Comparison of ENCODE assay signal across 15 cellular contexts in genomic region chr5:104540448-104540847, GRCh38.
DNase-seq lines count a peak whose midpoint lies in the region; ATAC-seq and TF ChIP-seq lines count a peak whose summit lies in the region.
"Had no signal": no experiment of that assay in that cellular context is flagged by ENCODE, and none has a peak within 500 bp of the region (broad histone marks: within the 10 kb centered on the region; RNA-seq: fewer than 3 reads in every experiment).

No MANE protein-coding gene starts in this region.

- peaks cover 17% of the 10 kb centered on the region for H3K4me1 Mint-ChIP-seq in chondrocyte (ENCODE audit: low read depth)
- H3K4me1 Mint-ChIP-seq in natural killer cell treated with Interleukin-12 subunit alpha and Interleukin-12 subunit beta and Interleukin-15 and Interleukin-18, amount 100 ng/mL, for 72 hours (ENCODE audit: low read depth in 2 of 2) = no peaks in the 10 kb centered on the region
- H3K4me1 Mint-ChIP-seq: IgD-negative memory B cell, neural progenitor cell had no signal

- H3K27ac Mint-ChIP-seq in chondrocyte (ENCODE audit: unreplicated experiment) = peak overlapping the region; percentile 67
- no peak overlapping the region for H3K27ac Mint-ChIP-seq in natural killer cell treated with Interleukin-12 subunit alpha and Interleukin-12 subunit beta and Interleukin-15 and Interleukin-18, amount 100 ng/mL, for 72 hours
- H3K27ac Mint-ChIP-seq: CD8-positive, alpha-beta T cell; IgD-negative memory B cell; neural progenitor cell; WTC11 had no signal

- no peak for TF ChIP-seq CTCF in chondrocyte (IDR thresholded peaks at IDR 0.05)

- H3K36me3 Mint-ChIP-seq in chondrocyte (ENCODE audit: low read depth) = no peaks in the 10 kb centered on the region
- no peaks in the 10 kb centered on the region for H3K36me3 Mint-ChIP-seq in natural killer cell treated with Interleukin-12 subunit alpha and Interleukin-12 subunit beta and Interleukin-15 and Interleukin-18, amount 100 ng/mL, for 72 hours
- H3K36me3 Mint-ChIP-seq: CD8-positive, alpha-beta T cell; IgD-negative memory B cell; neural progenitor cell had no signal

- DNase-seq in GM04504 (ENCODE audit: low read depth) = peak; percentile 23
- peak; percentile 17 for DNase-seq in NCI-H2171 (lab: John Stamatoyannopoulos, UW)
- DNase-seq in chondrocyte (ENCODE audit: low spot score) = no peak
- DNase-seq in non-pigmented ciliary epithelial cell (ENCODE audit: low read depth) = peak; percentile 23
- DNase-seq in natural killer cell treated with Interleukin-12 subunit alpha and Interleukin-12 subunit beta and Interleukin-15 and Interleukin-18, amount 100 ng/mL, for 72 hours (ENCODE audit: low spot score) = no peak
- no peak for DNase-seq in ecto neural progenitor cell (ENCODE audit: low spot score)
- DNase-seq: activated effector memory CD4-positive, alpha-beta T cell treated with Interleukin-2 at 50 U/mL for 16 hours; CD8-positive, alpha-beta T cell; effector CD8-positive, alpha-beta T cell; tibial artery had no signal

- no peaks in the 10 kb centered on the region for H3K9me3 Mint-ChIP-seq in chondrocyte (ENCODE audit: low read depth)
- peaks cover 13% of the 10 kb centered on the region for H3K9me3 Mint-ChIP-seq in natural killer cell treated with Interleukin-12 subunit alpha and Interleukin-12 subunit beta and Interleukin-15 and Interleukin-18, amount 100 ng/mL, for 72 hours
- H3K9me3 Mint-ChIP-seq: neural progenitor cell had no signal

- ATAC-seq in natural killer cell treated with Interleukin-12 subunit alpha and Interleukin-12 subunit beta and Interleukin-15 and Interleukin-18, amount 100 ng/mL, for 72 hours = no peak
- ATAC-seq in HG03378 (IDR thresholded peaks at IDR 0.05; ENCODE audit: unreplicated experiment) (no peak), GM21717 (IDR thresholded peaks at IDR 0.05; ENCODE audit: unreplicated experiment) (no peak)
- ATAC-seq: CD8-positive, alpha-beta T cell; WTC11 had no signal

- no peaks in the 10 kb centered on the region for H3K27me3 Mint-ChIP-seq in chondrocyte (ENCODE audit: low read depth)
- H3K27me3 Mint-ChIP-seq in natural killer cell treated with Interleukin-12 subunit alpha and Interleukin-12 subunit beta and Interleukin-15 and Interleukin-18, amount 100 ng/mL, for 72 hours = no peaks in the 10 kb centered on the region
- H3K27me3 Mint-ChIP-seq: IgD-negative memory B cell had no signal

- peak overlapping the region; percentile 2 for H3K4me3 Mint-ChIP-seq in chondrocyte (ENCODE audit: unreplicated experiment)
- no peak overlapping the region for H3K4me3 Mint-ChIP-seq in natural killer cell treated with Interleukin-12 subunit alpha and Interleukin-12 subunit beta and Interleukin-15 and Interleukin-18, amount 100 ng/mL, for 72 hours
- H3K4me3 Mint-ChIP-seq: CD8-positive, alpha-beta T cell; IgD-negative memory B cell; neural progenitor cell; WTC11 had no signal

Comparison
In these comparisons a context has a peak if more than half of its experiments do, and no peak if none do; other contexts are left out.
1. DNase-seq: peak in GM04504 (single experiment), NCI-H2171 (single experiment) and non-pigmented ciliary epithelial cell (single experiment); none in chondrocyte (single experiment), natural killer cell treated with Interleukin-12 subunit alpha and Interleukin-12 subunit beta and Interleukin-15 and Interleukin-18, amount 100 ng/mL, for 72 hours (single experiment) and ecto neural progenitor cell (single experiment).